ENCODE assay signal across 13 cellular contexts in genomic region chr6:53581161-53581560, GRCh38. TPM values are rescaled to one million over a fixed set of nuclear protein-coding genes. Genes with fewer than 3 reads are reported as not detected.
DNase-seq lines count a peak whose midpoint lies in the region; ATAC-seq and TF ChIP-seq lines count a peak whose summit lies in the region.
"Had no signal": no experiment of that assay in that cellular context is flagged by ENCODE, and none has a peak within 500 bp of the region (broad histone marks: within the 10 kb centered on the region; RNA-seq: fewer than 3 reads in every experiment).

No MANE protein-coding gene starts in this region.

- DNase-seq in ELF-1 (ENCODE audit: low read depth, low spot score), result peak; percentile 47
- peak; percentile 51 for DNase-seq in MG63
- peak; percentile 93 for DNase-seq in osteoblast (ENCODE audit: insufficient read length, low spot score, missing footprints)
- no peak for DNase-seq in activated CD4-positive, CD25-positive, alpha-beta regulatory T cell treated with anti-CD3 and anti-CD28 coated beads, Interleukin-2, amount 50 U/mL, for 72 hours
- DNase-seq in coronary artery (ENCODE audit: low spot score), result no peak
- DNase-seq: COR-L47, dermis blood vessel endothelial cell, NCI-H2107, PC-9 had no signal

- H3K4me3 ChIP-seq in MG63 (no peak overlapping the region), osteoblast (ENCODE audit: insufficient read depth, low read length) (no peak overlapping the region), coronary artery (no peak overlapping the region)
- H3K4me3 ChIP-seq: PC-9 had no signal

- no peaks in the 10 kb centered on the region for H3K27me3 ChIP-seq in MG63
- H3K27me3 ChIP-seq in osteoblast (ENCODE audit: insufficient read depth, low read length), result no peaks in the 10 kb centered on the region

- peak overlapping the region; percentile 54 for H3K27ac ChIP-seq in osteoblast (ENCODE audit: low read depth, low read length)
- H3K27ac ChIP-seq in coronary artery, result no peak overlapping the region
- H3K27ac ChIP-seq: PC-9 had no signal

- H3K36me3 ChIP-seq in MG63 (no peaks in the 10 kb centered on the region), osteoblast (ENCODE audit: insufficient read depth, low read length) (no peaks in the 10 kb centered on the region)

- H4K20me1 ChIP-seq in osteoblast (ENCODE audit: insufficient read depth, low read length), result no peaks in the 10 kb centered on the region

- ATAC-seq in esophagus mucosa (peak; percentile 20), GM18858 (IDR thresholded peaks at IDR 0.05; ENCODE audit: unreplicated experiment) (no peak), HG02571 (IDR thresholded peaks at IDR 0.05; ENCODE audit: unreplicated experiment) (no peak)
- ATAC-seq: natural killer cell treated with Interleukin-12 subunit alpha and Interleukin-12 subunit beta and Interleukin-15 and Interleukin-18, amount 100 ng/mL, for 72 hours had no signal

- peak overlapping the region; percentile 60 for H3K4me2 ChIP-seq in osteoblast (ENCODE audit: insufficient read depth, low read length)
- H3K4me2 ChIP-seq: PC-9 had no signal

- H3K9me3 ChIP-seq in MG63, result no peaks in the 10 kb centered on the region
- no peaks in the 10 kb centered on the region for H3K9me3 ChIP-seq in osteoblast (ENCODE audit: low read depth, low read length)

- TF ChIP-seq CTCF in osteoblast (IDR thresholded peaks at IDR 0.05; ENCODE audit: extremely low read depth, low read depth, low read length), result no peak
- TF ChIP-seq CTCF in coronary artery (IDR thresholded peaks at IDR 0.05), result no peak

- H2AFZ ChIP-seq in osteoblast (ENCODE audit: low read length), result peak overlapping the region; percentile 50
- H2AFZ ChIP-seq: PC-9 had no signal

- H3K79me2 ChIP-seq in osteoblast (ENCODE audit: insufficient read depth, low read length), result no peaks in the 10 kb centered on the region

- H3K4me1 ChIP-seq in osteoblast (ENCODE audit: insufficient read depth, low read length), result peaks cover 23% of the 10 kb centered on the region

RNA-seq across cellular contexts. Expression of gene GCLC, which starts 36.3 kb away (rescaled TPM):
- 4.4 and 7.0 TPM in 2 replicates for total RNA-seq in MG63 (2014; rRNA removed; shearing (Covaris generic); ENCODE audit: low replicate concordance)
- total RNA-seq in esophagus mucosa (24.5 TPM), osteoblast (26.8 and 38.6 TPM in 2 replicates)

Comparison
In these comparisons a context has a peak if more than half of its experiments do, and no peak if none do; other contexts are left out.
1. DNase-seq: peak in ELF-1 (single experiment), MG63 (single experiment) and osteoblast (single experiment); none in activated CD4-positive, CD25-positive, alpha-beta regulatory T cell treated with anti-CD3 and anti-CD28 coated beads, Interleukin-2, amount 50 U/mL, for 72 hours (single experiment) and coronary artery (single experiment).